12 cellular contexts compared by ENCODE assay signal in the genomic region with DNA sequence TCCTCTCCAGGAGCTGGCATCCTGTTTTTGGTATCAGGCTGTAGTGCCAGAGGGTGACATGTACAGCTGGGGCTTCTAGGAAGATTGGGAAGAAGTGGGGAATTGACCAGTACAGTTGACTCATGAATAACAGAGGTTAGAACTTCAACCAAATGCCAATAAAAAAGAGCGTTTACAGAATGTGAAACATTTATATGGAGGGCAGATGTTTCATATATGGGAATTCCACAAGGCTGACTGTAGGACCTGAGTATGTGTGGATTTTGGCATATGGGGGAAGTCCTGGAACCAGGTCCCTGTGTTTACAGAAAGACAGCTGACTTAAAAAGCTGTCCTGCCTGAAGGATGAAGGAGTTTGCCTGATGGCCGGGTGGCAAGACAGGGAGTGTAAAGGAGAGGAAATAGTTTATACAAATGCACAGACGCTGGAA. TPM values are rescaled to one million over a fixed set of nuclear protein-coding genes. Genes with fewer than 3 reads are reported as not detected.
DNase-seq lines count a peak whose midpoint lies in the region; ATAC-seq, FAIRE-seq and TF ChIP-seq lines count a peak whose summit lies in the region.
"Had no signal": no experiment of that assay in that cellular context is flagged by ENCODE, and none has a peak within 500 bp of the region (broad histone marks: within the 10 kb centered on the region; RNA-seq: fewer than 3 reads in every experiment).

No MANE protein-coding gene starts in this region.

- TF ChIP-seq CTCF in D721Med (IDR thresholded peaks at IDR 0.05; ENCODE audit: insufficient read depth, missing control alignments), result no peak

- no peaks in the 10 kb centered on the region for H3K9me3 Mint-ChIP-seq in activated T-helper 2 cell treated with anti-CD3 and anti-CD28 coated beads, Interferon-gamma antibody, Interleukin-2, Interleukin-4, amounts not matched to agents 10 μg/mL and 5 μg/mL and 100 μg/mL, durations not matched to agents 14 hours and 24 hours and 36 hours
- H3K9me3 Mint-ChIP-seq: nephron had no signal

- DNase-seq in AG08395 (ENCODE audit: low spot score) (peak; percentile 79), ELR (ENCODE audit: low read depth) (peak; percentile 90), hepatic stellate cell (ENCODE audit: low spot score) (peak; percentile 75), D721Med (ENCODE audit: insufficient read length, low spot score) (no peak), HPDE6-E6E7 (ENCODE audit: extremely low spot score) (no peak), NCI-H1417 (lab: John Stamatoyannopoulos, UW) (no peak)
- DNase-seq in activated T-helper 2 cell treated with anti-CD3 and anti-CD28 coated beads, Interferon-gamma antibody, Interleukin-2, Interleukin-4, amounts not matched to agents 10 μg/mL and 5 μg/mL and 100 μg/mL, durations not matched to agents 14 hours and 24 hours and 36 hours (ENCODE audit: low spot score), result no peak
- DNase-seq: NCI-H146; stimulated activated CD4-positive, alpha-beta T cell treated with anti-CD3 and anti-CD28 coated beads, Interleukin-2, amount 100 ng/mL, for 24 hours; thyroid gland had no signal

- H3K4me3 Mint-ChIP-seq in activated T-helper 2 cell treated with anti-CD3 and anti-CD28 coated beads, Interferon-gamma antibody, Interleukin-2, Interleukin-4, amounts not matched to agents 10 μg/mL and 5 μg/mL and 100 μg/mL, durations not matched to agents 14 hours and 24 hours and 36 hours (ENCODE audit: low read depth), result no peak overlapping the region

- H3K4me1 Mint-ChIP-seq in activated T-helper 2 cell treated with anti-CD3 and anti-CD28 coated beads, Interferon-gamma antibody, Interleukin-2, Interleukin-4, amounts not matched to agents 10 μg/mL and 5 μg/mL and 100 μg/mL, durations not matched to agents 14 hours and 24 hours and 36 hours (ENCODE audit: low read depth), result peaks cover 47% of the 10 kb centered on the region

- H3K36me3 Mint-ChIP-seq in activated T-helper 2 cell treated with anti-CD3 and anti-CD28 coated beads, Interferon-gamma antibody, Interleukin-2, Interleukin-4, amounts not matched to agents 10 μg/mL and 5 μg/mL and 100 μg/mL, durations not matched to agents 14 hours and 24 hours and 36 hours (ENCODE audit: low read depth), result peaks cover 65% of the 10 kb centered on the region

- no peaks in the 10 kb centered on the region for H3K27me3 Mint-ChIP-seq in activated T-helper 2 cell treated with anti-CD3 and anti-CD28 coated beads, Interferon-gamma antibody, Interleukin-2, Interleukin-4, amounts not matched to agents 10 μg/mL and 5 μg/mL and 100 μg/mL, durations not matched to agents 14 hours and 24 hours and 36 hours (ENCODE audit: low read depth)

- no peak for ATAC-seq in activated CD4-positive, CD25-positive, alpha-beta regulatory T cell treated with anti-CD3 and anti-CD28 coated beads, Interleukin-2, amount 50 U/mL, for 24 hours

- H3K27ac Mint-ChIP-seq in activated T-helper 2 cell treated with anti-CD3 and anti-CD28 coated beads, Interferon-gamma antibody, Interleukin-2, Interleukin-4, amounts not matched to agents 10 μg/mL and 5 μg/mL and 100 μg/mL, durations not matched to agents 14 hours and 24 hours and 36 hours, result peak overlapping the region; percentile 29

- no peak for FAIRE-seq in D721Med (lab: Jason Lieb, UNC)

- intact Hi-C loops in activated T-helper 2 cell treated with anti-CD3 and anti-CD28 coated beads, Interferon-gamma antibody, Interleukin-2, Interleukin-4, amounts not matched to agents 10 μg/mL and 5 μg/mL and 100 μg/mL, durations not matched to agents 14 hours and 24 hours and 36 hours (cut with micrococcal nuclease), result no loop called here

RNA-seq across cellular contexts. Expression of a gene that starts 5.2 kb away (rescaled TPM):
- 41.7 and 45.6 TPM in 2 replicates for total RNA-seq in activated T-helper 2 cell treated with anti-CD3 and anti-CD28 coated beads, Interferon-gamma antibody, Interleukin-2, Interleukin-4, amounts not matched to agents 10 μg/mL and 5 μg/mL and 100 μg/mL, durations not matched to agents 14 hours and 24 hours and 36 hours

RNA-seq across cellular contexts. Expression of a gene that starts 38.1 kb away (rescaled TPM):
- 45.9 and 49.9 TPM in 2 replicates for total RNA-seq in activated T-helper 2 cell treated with anti-CD3 and anti-CD28 coated beads, Interferon-gamma antibody, Interleukin-2, Interleukin-4, amounts not matched to agents 10 μg/mL and 5 μg/mL and 100 μg/mL, durations not matched to agents 14 hours and 24 hours and 36 hours

Comparison
In these comparisons a context has a peak if more than half of its experiments do, and no peak if none do; other contexts are left out.
1. DNase-seq: peak in AG08395 (single experiment), ELR (single experiment) and hepatic stellate cell (single experiment); none in activated T-helper 2 cell treated with anti-CD3 and anti-CD28 coated beads, Interferon-gamma antibody, Interleukin-2, Interleukin-4, amounts not matched to agents 10 μg/mL and 5 μg/mL and 100 μg/mL, durations not matched to agents 14 hours and 24 hours and 36 hours (single experiment), D721Med (single experiment), HPDE6-E6E7 (single experiment) and NCI-H1417 (0 of 3).